In genomic region chr1:38891753-38892152, GRCh38 we compare ENCODE assay signal across 16 cellular contexts. TPM values are rescaled to one million over a fixed set of nuclear protein-coding genes. Genes with fewer than 3 reads are reported as not detected.
DNase-seq lines count a peak whose midpoint lies in the region; ATAC-seq and TF ChIP-seq lines count a peak whose summit lies in the region.
"Had no signal": no experiment of that assay in that cellular context is flagged by ENCODE, and none has a peak within 500 bp of the region (broad histone marks: within the 10 kb centered on the region; RNA-seq: fewer than 3 reads in every experiment).

No MANE protein-coding gene starts in this region.

- no peak overlapping the region for H2AFZ ChIP-seq in trophoblast cell (ENCODE audit: insufficient read depth, low read length, poor library complexity)
- H2AFZ ChIP-seq: parathyroid adenoma had no signal

- TF ChIP-seq CTCF in choroid plexus epithelial cell (conservative IDR thresholded peaks at IDR 0.05; ENCODE audit: low read depth, low read length), result peak; percentile 22

- no peak overlapping the region for H3K23ac ChIP-seq in trophoblast cell (ENCODE audit: low read length)

- no peak for ATAC-seq in left cardiac atrium
- ATAC-seq: gastroesophageal sphincter; stimulated activated naive CD8-positive, alpha-beta T cell treated with anti-CD3 and anti-CD28 coated beads, Interleukin-15, amount 100 ng/mL, for 72 hours had no signal

- H3K4me3 ChIP-seq in choroid plexus epithelial cell (ENCODE audit: low read depth, low read length) (no peak overlapping the region), trophoblast cell (ENCODE audit: low read depth, low read length) (no peak overlapping the region)
- H3K4me3 ChIP-seq: gastroesophageal sphincter had no signal

- no peak overlapping the region for H3K18ac ChIP-seq in trophoblast cell (ENCODE audit: low read length)

- peaks cover 2 to 3% of the 10 kb centered on the region in 2 experiments for H3K4me1 ChIP-seq in trophoblast cell (ENCODE audit: control insufficient read depth in 1 of 2, insufficient read depth in 2 of 2, low read length in 2 of 2)
- H3K4me1 ChIP-seq: gastroesophageal sphincter, parathyroid adenoma had no signal

- intact Hi-C loops in left cardiac atrium (cut with DNase I), result no loop called here

- no peak overlapping the region for H2BK5ac ChIP-seq in trophoblast cell (ENCODE audit: low read depth, low read length, poor library complexity)

- H3K14ac ChIP-seq in trophoblast cell (ENCODE audit: low read length), result no peak overlapping the region

- H3K27me3 ChIP-seq in trophoblast cell (ENCODE audit: insufficient read depth, low read length), result no peaks in the 10 kb centered on the region
- H3K27me3 ChIP-seq: gastroesophageal sphincter had no signal

- H3K79me2 ChIP-seq in trophoblast cell (ENCODE audit: control insufficient read depth, insufficient read depth, low read length, poor library complexity), result no peaks in the 10 kb centered on the region
- H3K79me2 ChIP-seq: parathyroid adenoma had no signal

- no CpG with 5 or more reads among the region's 1 CpG for WGBS in trophoblast cell (ENCODE audit: extremely low coverage, insufficient coverage, insufficient read length)

- no peak overlapping the region for H2BK120ac ChIP-seq in trophoblast cell (ENCODE audit: insufficient read depth, low read length, poor library complexity)

- no peak overlapping the region for H2AK5ac ChIP-seq in trophoblast cell (ENCODE audit: low read length)

- H3K27ac ChIP-seq in trophoblast cell (ENCODE audit: low read depth, low read length), result no peak overlapping the region
- H3K27ac ChIP-seq: gastroesophageal sphincter, parathyroid adenoma had no signal

- H3K9ac ChIP-seq in trophoblast cell (ENCODE audit: low read length), result no peak overlapping the region
- H3K9ac ChIP-seq: parathyroid adenoma had no signal

- no peaks in the 10 kb centered on the region for H3K9me3 ChIP-seq in trophoblast cell (ENCODE audit: insufficient read depth, low read depth, low read length)
- H3K9me3 ChIP-seq: gastroesophageal sphincter had no signal

- no peak overlapping the region for H4K12ac ChIP-seq in trophoblast cell (ENCODE audit: low read depth, low read length)

- H3K79me1 ChIP-seq in trophoblast cell (ENCODE audit: low read length), result no peaks in the 10 kb centered on the region

- DNase-seq in NCI-H2227 (lab: John Stamatoyannopoulos, UW; ENCODE audit: unreplicated experiment) (peak; percentile 5), NCI-H2227 treated with DMSO at 0.1 percent for 48 hours (lab: John Stamatoyannopoulos, UW) (no peak), NCI-H510A (lab: John Stamatoyannopoulos, UW) (peak; percentile 46), choroid plexus epithelial cell (ENCODE audit: low read depth) (peak; percentile 14), trophoblast cell (peak; percentile 91 to 94), SHP77 treated with DMSO at 0.1 percent for 48 hours (lab: John Stamatoyannopoulos, UW) (no peak), left cardiac atrium (no peak)
- no peak for DNase-seq in activated effector memory CD4-positive, alpha-beta T cell treated with Interleukin-2 at 50 U/mL for 16 hours
- DNase-seq: ACHN; activated CD4-positive, CD25-positive, alpha-beta regulatory T cell; activated naive CD4-positive, alpha-beta T cell treated with anti-CD3 and anti-CD28 coated beads, Interleukin-2, amount 50 U/mL, for 16 hours; Right ventricle myocardium superior; stimulated activated CD4-positive, alpha-beta T cell treated with anti-CD3 and anti-CD28 coated beads, Interleukin-2, amount 100 ng/mL, for 48 hours; stimulated activated naive CD8-positive, alpha-beta T cell treated with anti-CD3 and anti-CD28 coated beads, Interleukin-15, amount 100 ng/mL, for 72 hours had no signal

- no peak overlapping the region for H4K91ac ChIP-seq in trophoblast cell (ENCODE audit: low read depth, low read length)

- no peak overlapping the region for H3K4me2 ChIP-seq in trophoblast cell (ENCODE audit: low read length)

- H3K4ac ChIP-seq in trophoblast cell (ENCODE audit: low read depth, low read length), result no peak overlapping the region

- no peak overlapping the region for H4K8ac ChIP-seq in trophoblast cell (ENCODE audit: low read depth, low read length)

- H2BK12ac ChIP-seq in trophoblast cell (ENCODE audit: low read length), result no peak overlapping the region

- H3K36me3 ChIP-seq in trophoblast cell (ENCODE audit: control insufficient read depth in 1 of 2, insufficient read depth in 2 of 2, low read length in 2 of 2), result no peaks in the 10 kb centered on the region
- H3K36me3 ChIP-seq: gastroesophageal sphincter had no signal

RNA-seq across cellular contexts. Expression of gene GJA9, which starts 10.4 kb away (rescaled TPM):
- polyA plus RNA-seq in trophoblast cell (2013), result not detected in 2 replicates
- total RNA-seq in left cardiac atrium, result not detected
- total RNA-seq: gastroesophageal sphincter, Right ventricle myocardium superior had no signal

RNA-seq across cellular contexts. Expression of gene MYCBP, which starts 18.6 kb away (rescaled TPM):
- 40.6 and 42.4 TPM in 2 replicates for polyA plus RNA-seq in trophoblast cell (2013)
- total RNA-seq in left cardiac atrium, result 10 to 100 TPM; 11.5 to 14.8 TPM

RNA-seq across cellular contexts. Expression of gene RRAGC, which starts 32.2 kb away (rescaled TPM):
- polyA plus RNA-seq in trophoblast cell (2013), result 36.4 and 39.7 TPM in 2 replicates
- 10 to 100 TPM; 20.9 to 21.3 TPM for total RNA-seq in left cardiac atrium

RNA-seq across cellular contexts. Expression of gene RHBDL2, which starts 49.9 kb away (rescaled TPM):
- not detected in 2 replicates for polyA plus RNA-seq in trophoblast cell (2013)
- total RNA-seq in left cardiac atrium, result under 1 TPM in 1 of 2 donors, not detected in 1; 0.15 TPM
- total RNA-seq: Right ventricle myocardium superior had no signal

Comparison
In these comparisons a context has a peak if more than half of its experiments do, and no peak if none do; other contexts are left out.
1. DNase-seq: peak in NCI-H2227 (single experiment), NCI-H510A (single experiment), choroid plexus epithelial cell (single experiment) and trophoblast cell (2 of 2); none in NCI-H2227 treated with DMSO at 0.1 percent for 48 hours (single experiment), activated effector memory CD4-positive, alpha-beta T cell treated with Interleukin-2 at 50 U/mL for 16 hours (single experiment), SHP77 treated with DMSO at 0.1 percent for 48 hours (single experiment) and left cardiac atrium (single experiment).